In the genomic region with DNA sequence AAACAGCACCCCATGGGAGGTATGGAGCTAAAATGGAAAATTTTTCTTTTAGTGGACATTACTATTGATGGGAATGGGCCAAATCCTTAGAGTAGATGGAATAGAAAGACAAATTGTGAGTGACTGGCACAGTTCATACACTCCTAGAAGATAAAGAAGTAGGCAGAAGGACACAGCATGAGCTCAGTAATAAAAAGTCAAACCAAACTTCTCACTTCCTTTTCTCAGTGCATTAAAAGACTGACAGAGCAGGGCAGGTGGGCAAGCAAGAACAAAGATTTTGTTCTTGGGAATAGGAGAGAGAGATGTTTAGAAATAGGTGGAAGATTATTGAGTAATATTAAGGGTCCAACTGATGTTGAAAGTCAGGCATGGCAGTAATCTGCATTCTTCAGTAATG, we compare ENCODE assay signal across 18 cellular contexts.
DNase-seq lines count a peak whose midpoint lies in the region; ATAC-seq and TF ChIP-seq lines count a peak whose summit lies in the region.
"Had no signal": no experiment of that assay in that cellular context is flagged by ENCODE, and none has a peak within 500 bp of the region (broad histone marks: within the 10 kb centered on the region; RNA-seq: fewer than 3 reads in every experiment).

No MANE protein-coding gene starts in this region.

- peak; percentile 93 for ATAC-seq in GM19351 (IDR thresholded peaks at IDR 0.05; ENCODE audit: unreplicated experiment)
- peak; percentile 53 for ATAC-seq in HG02610 (IDR thresholded peaks at IDR 0.05; ENCODE audit: unreplicated experiment)
- peak; percentile 71 for ATAC-seq in HG03460 (IDR thresholded peaks at IDR 0.05; ENCODE audit: unreplicated experiment)

- no peak overlapping the region for H2BK120ac ChIP-seq in mesendoderm (ENCODE audit: low read depth, low read length)

- H3K79me1 ChIP-seq in mesendoderm (ENCODE audit: low read length) = no peaks in the 10 kb centered on the region

- no peak overlapping the region for H3K4me2 ChIP-seq in mesendoderm (ENCODE audit: low read length)

- no peaks in the 10 kb centered on the region for H3K79me2 ChIP-seq in mesendoderm (ENCODE audit: control insufficient read depth, insufficient read depth, low read length)

- no peak overlapping the region for H3K9ac ChIP-seq in mesendoderm (ENCODE audit: low read length)

- no peaks in the 10 kb centered on the region for H3K36me3 ChIP-seq in mesendoderm (ENCODE audit: control insufficient read depth, insufficient read depth, low read length)
- H3K36me3 ChIP-seq: ascending aorta, uterus had no signal

- H3K27me3 ChIP-seq in mesendoderm (ENCODE audit: insufficient read depth, low read length, poor library complexity) = no peaks in the 10 kb centered on the region
- H3K27me3 ChIP-seq: ascending aorta, uterus had no signal

- H2AK5ac ChIP-seq in mesendoderm (ENCODE audit: low read length) = no peak overlapping the region

- no peak overlapping the region for H3K18ac ChIP-seq in mesendoderm (ENCODE audit: low read length)

- no peak overlapping the region for H2BK15ac ChIP-seq in mesendoderm (replicated peaks; ENCODE audit: low read depth)

- H2BK5ac ChIP-seq in mesendoderm (ENCODE audit: low read length) = no peak overlapping the region

- H3K4ac ChIP-seq in mesendoderm (ENCODE audit: low read depth, low read length) = no peak overlapping the region

- no peak overlapping the region for H4K8ac ChIP-seq in mesendoderm (ENCODE audit: low read depth, low read length)

- H3K4me1 ChIP-seq in mesendoderm (ENCODE audit: control insufficient read depth, low read depth, low read length) = no peaks in the 10 kb centered on the region
- H3K4me1 ChIP-seq: ascending aorta, uterus had no signal

- H3K27ac ChIP-seq in mesendoderm (ENCODE audit: low read depth, low read length) = no peak overlapping the region
- H3K27ac ChIP-seq: ascending aorta, uterus had no signal

- in situ Hi-C loops in GM13976 (cut with MboI; ENCODE audit: low sequenced_read_pairs, unreplicated experiment) = no loop called here

- H3K4me3 ChIP-seq in mesendoderm (ENCODE audit: low read length) = no peak overlapping the region
- H3K4me3 ChIP-seq: ascending aorta, uterus had no signal

- no peak overlapping the region for H3K56ac ChIP-seq in mesendoderm (ENCODE audit: low read length)

- peak; percentile 24 for DNase-seq in GM13976 (ENCODE audit: low spot score)
- no peak for DNase-seq in SIG-M5 treated with dmso at 0.1 percent for 504 hours (lab: John Stamatoyannopoulos, UW; ENCODE audit: unreplicated experiment)
- DNase-seq in activated CD4-positive, alpha-beta T cell treated with anti-CD3 and anti-CD28 coated beads for 1 hour = no peak
- DNase-seq in mesendoderm = no peak
- DNase-seq in NCI-H2171 (lab: John Stamatoyannopoulos, UW) = no peak
- DNase-seq: activated CD4-positive, alpha-beta T cell treated with anti-CD3 and anti-CD28 coated beads, Interleukin-2, amount 10 ng/mL, durations not matched to agents 24 days and 14 days; activated naive CD4-positive, alpha-beta T cell treated with Interleukin-2 at 50 U/mL for 16 hours; CD4-positive, CD25-positive, alpha-beta regulatory T cell; DMS53; hypothalamus; kidney glomerular epithelial cell; NCI-H1694; T-helper 9 cell; uterus had no signal

- H3K23ac ChIP-seq in mesendoderm (ENCODE audit: low read length) = no peak overlapping the region

- TF ChIP-seq CTCF in GM13976 (IDR thresholded peaks at IDR 0.05; ENCODE audit: borderline replicate concordance, control extremely low read depth, extremely low read depth, insufficient read depth, missing control alignments) = no peak

- H4K5ac ChIP-seq in mesendoderm (ENCODE audit: low read length) = no peak overlapping the region
